In the genomic region with DNA sequence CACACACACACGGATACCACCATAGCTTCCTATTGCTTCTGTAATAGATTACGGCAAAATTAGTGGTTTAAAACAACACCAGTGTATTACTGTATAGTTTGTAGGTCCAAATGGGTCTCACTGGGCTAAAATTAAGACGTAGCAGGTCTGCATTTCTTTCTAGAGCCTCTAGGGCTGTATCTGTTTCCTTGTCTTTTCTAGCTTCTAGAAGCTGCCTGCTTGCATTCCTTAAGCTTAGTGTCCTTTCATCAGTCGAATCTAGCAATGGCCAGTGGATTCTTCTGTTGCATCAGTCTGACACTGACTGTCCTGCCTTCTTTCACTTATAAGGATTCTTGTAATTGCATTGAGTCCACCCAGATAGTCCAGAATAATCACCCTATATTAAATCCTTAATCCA, we compare ENCODE assay signal across 18 cellular contexts.
DNase-seq lines count a peak whose midpoint lies in the region; ATAC-seq and TF ChIP-seq lines count a peak whose summit lies in the region.
"Had no signal": no experiment of that assay in that cellular context is flagged by ENCODE, and none has a peak within 500 bp of the region (broad histone marks: within the 10 kb centered on the region; RNA-seq: fewer than 3 reads in every experiment).

No MANE protein-coding gene starts in this region.

- H3K36me3 Mint-ChIP-seq in WTC11 (peaks cover 10% of the 10 kb centered on the region), type B pancreatic cell (no peaks in the 10 kb centered on the region)
- H3K36me3 Mint-ChIP-seq in naive thymus-derived CD4-positive, alpha-beta T cell = no peaks in the 10 kb centered on the region
- H3K36me3 Mint-ChIP-seq: IgD-negative memory B cell had no signal

- H3K27me3 Mint-ChIP-seq in WTC11 (ENCODE audit: low read depth) (no peaks in the 10 kb centered on the region), type B pancreatic cell (no peaks in the 10 kb centered on the region)
- no peaks in the 10 kb centered on the region for H3K27me3 Mint-ChIP-seq in naive thymus-derived CD4-positive, alpha-beta T cell
- H3K27me3 Mint-ChIP-seq: B cell; CD4-positive, alpha-beta T cell; IgD-negative memory B cell had no signal

- H3K4me3 ChIP-seq in H7 (ENCODE audit: insufficient read depth, low read depth, low read length) = no peak overlapping the region
- H3K4me3 ChIP-seq in naive thymus-derived CD4-positive, alpha-beta T cell (ENCODE audit: low read length) = no peak overlapping the region
- H3K4me3 ChIP-seq: Peyer's patch had no signal

- no peak for TF ChIP-seq CTCF in WTC11 (IDR thresholded peaks at IDR 0.05)
- peak; percentile 28 for TF ChIP-seq CTCF in type B pancreatic cell (conservative IDR thresholded peaks at IDR 0.05)

- H3K4me1 Mint-ChIP-seq in WTC11 (0 out of 2 replicates have a peak, but pooled peaks cover 3% of the 10 kb centered on the region), type B pancreatic cell (ENCODE audit: unreplicated experiment) (no peaks in the 10 kb centered on the region)
- H3K4me1 Mint-ChIP-seq in naive thymus-derived CD4-positive, alpha-beta T cell = no peaks in the 10 kb centered on the region
- H3K4me1 Mint-ChIP-seq: B cell, IgD-negative memory B cell had no signal

- POLR2A ChIA-PET in WTC11 (lab: Charles Lee) = interaction anchor here (0.6 kb wide), 2 partner anchors 11 to 33 kb away, joined by 3 read pairs; no protein-coding TSS in a partner anchor
- POLR2A ChIA-PET in naive thymus-derived CD4-positive, alpha-beta T cell (lab: Charles Lee) = no interaction called here

- ATAC-seq in WTC11 (peak; percentile 90), HG02798 (IDR thresholded peaks at IDR 0.05; ENCODE audit: poor library complexity, unreplicated experiment) (no peak)
- ATAC-seq in naive thymus-derived CD4-positive, alpha-beta T cell = no peak

- H3K4me3 Mint-ChIP-seq in WTC11 = no peak overlapping the region
- no peak overlapping the region for H3K4me3 Mint-ChIP-seq in type B pancreatic cell
- H3K4me3 Mint-ChIP-seq in naive thymus-derived CD4-positive, alpha-beta T cell = no peak overlapping the region
- H3K4me3 Mint-ChIP-seq: B cell; CD4-positive, alpha-beta T cell; IgD-negative memory B cell had no signal

- DNase-seq in H7 (peak; percentile 22), WTC11 (ENCODE audit: low spot score) (no peak), iPS-NIHi7 (ENCODE audit: extremely low spot score) (peak; percentile 29), type B pancreatic cell (ENCODE audit: extremely low spot score, unreplicated experiment) (no peak)
- DNase-seq in naive thymus-derived CD4-positive, alpha-beta T cell = no peak
- DNase-seq in activated CD4-positive, alpha-beta T cell treated with anti-CD3 and anti-CD28 coated beads, Interleukin-2, amount 50 U/mL, for 4 hours = no peak
- DNase-seq: Calu3; CD4-positive, alpha-beta T cell; Kasumi-1; NCI-H1105 treated with DMSO at 0.1 percent for 48 hours; NCI-H187; NCI-H226; NCI-H524 treated with DMSO at 0.1 percent for 48 hours; Peyer's patch; Right ventricle myocardium superior had no signal

- no peaks in the 10 kb centered on the region for H3K9me3 ChIP-seq in naive thymus-derived CD4-positive, alpha-beta T cell (ENCODE audit: control insufficient read depth in 2 of 3, low read length in 3 of 3)
- H3K9me3 ChIP-seq: Peyer's patch had no signal

- no peak overlapping the region for H3K27ac ChIP-seq in naive thymus-derived CD4-positive, alpha-beta T cell (ENCODE audit: low read depth, low read length)
- H3K27ac ChIP-seq: Peyer's patch had no signal

- H3K27me3 ChIP-seq in H7 (ENCODE audit: control insufficient read depth, insufficient read depth, low read length) = no peaks in the 10 kb centered on the region
- no peaks in the 10 kb centered on the region for H3K27me3 ChIP-seq in naive thymus-derived CD4-positive, alpha-beta T cell (ENCODE audit: control insufficient read depth in 2 of 2, insufficient read depth in 2 of 2, low read length in 2 of 2)
- H3K27me3 ChIP-seq: Peyer's patch had no signal

- intact Hi-C loops in naive thymus-derived CD4-positive, alpha-beta T cell (cut with micrococcal nuclease) = no loop called here

- CTCF ChIA-PET in WTC11 (lab: Charles Lee) = no interaction called here
- CTCF ChIA-PET in naive thymus-derived CD4-positive, alpha-beta T cell (lab: Charles Lee) = no interaction called here

- H3K36me3 ChIP-seq in H7 (replicated peaks; ENCODE audit: control insufficient read depth, insufficient read depth, low read length) = no peaks in the 10 kb centered on the region
- H3K36me3 ChIP-seq in naive thymus-derived CD4-positive, alpha-beta T cell (ENCODE audit: control insufficient read depth in 2 of 3, insufficient read depth in 3 of 3, low read length in 3 of 3) = no peaks in the 10 kb centered on the region
- H3K36me3 ChIP-seq: Peyer's patch had no signal

- H3K27ac Mint-ChIP-seq in WTC11 (no peak overlapping the region), type B pancreatic cell (no peak overlapping the region)
- no peak overlapping the region for H3K27ac Mint-ChIP-seq in naive thymus-derived CD4-positive, alpha-beta T cell
- H3K27ac Mint-ChIP-seq: B cell; CD4-positive, alpha-beta T cell had no signal

- no peaks in the 10 kb centered on the region for H3K4me1 ChIP-seq in naive thymus-derived CD4-positive, alpha-beta T cell (ENCODE audit: control insufficient read depth in 2 of 2, insufficient read depth in 2 of 2, low read length in 2 of 2)
- H3K4me1 ChIP-seq: Peyer's patch had no signal

- peaks cover 12% of the 10 kb centered on the region for H3K9me3 Mint-ChIP-seq in WTC11
- no peaks in the 10 kb centered on the region for H3K9me3 Mint-ChIP-seq in type B pancreatic cell
- H3K9me3 Mint-ChIP-seq in naive thymus-derived CD4-positive, alpha-beta T cell = peaks cover 0 to 12% (median 4%) of the 10 kb centered on the region in 11 donors

TF ChIP-seq in WTC11, 78 proteins besides CTCF, POLR2A, EP300 and RAD21:
- TF ChIP-seq ZNF219 (CRISPR knock-in tag; IDR thresholded peaks at IDR 0.05; ENCODE audit: borderline replicate concordance) (no peak), ETV6 (CRISPR knock-in tag; IDR thresholded peaks at IDR 0.05) (no peak), FOXP4 (CRISPR knock-in tag; IDR thresholded peaks at IDR 0.05) (no peak), ELF4 (CRISPR knock-in tag; IDR thresholded peaks at IDR 0.05; ENCODE audit: low read depth) (no peak), NFATC4 (CRISPR knock-in tag; IDR thresholded peaks at IDR 0.05) (no peak), AFF4 (CRISPR knock-in tag; IDR thresholded peaks at IDR 0.05; ENCODE audit: borderline replicate concordance) (no peak), ATF1 (CRISPR knock-in tag; IDR thresholded peaks at IDR 0.05) (no peak), CREM (CRISPR knock-in tag; IDR thresholded peaks at IDR 0.05) (no peak)
- TF ChIP-seq, protein P1, sequence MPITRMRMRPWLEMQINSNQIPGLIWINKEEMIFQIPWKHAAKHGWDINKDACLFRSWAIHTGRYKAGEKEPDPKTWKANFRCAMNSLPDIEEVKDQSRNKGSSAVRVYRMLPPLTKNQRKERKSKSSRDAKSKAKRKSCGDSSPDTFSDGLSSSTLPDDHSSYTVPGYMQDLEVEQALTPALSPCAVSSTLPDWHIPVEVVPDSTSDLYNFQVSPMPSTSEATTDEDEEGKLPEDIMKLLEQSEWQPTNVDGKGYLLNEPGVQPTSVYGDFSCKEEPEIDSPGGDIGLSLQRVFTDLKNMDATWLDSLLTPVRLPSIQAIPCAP (CRISPR knock-in tag; IDR thresholded peaks at IDR 0.05) = no peak
TF ChIP-seq in WTC11: peak in this region for 0.

Comparison
In these comparisons a context has a peak if more than half of its experiments do, and no peak if none do; other contexts are left out.
1. DNase-seq: peak in H7 (single experiment) and iPS-NIHi7 (single experiment); none in WTC11 (single experiment), type B pancreatic cell (single experiment), naive thymus-derived CD4-positive, alpha-beta T cell (0 of 9) and activated CD4-positive, alpha-beta T cell treated with anti-CD3 and anti-CD28 coated beads, Interleukin-2, amount 50 U/mL, for 4 hours (0 of 2).